Comparison of ENCODE assay signal across 1 cellular context in the genomic region with DNA sequence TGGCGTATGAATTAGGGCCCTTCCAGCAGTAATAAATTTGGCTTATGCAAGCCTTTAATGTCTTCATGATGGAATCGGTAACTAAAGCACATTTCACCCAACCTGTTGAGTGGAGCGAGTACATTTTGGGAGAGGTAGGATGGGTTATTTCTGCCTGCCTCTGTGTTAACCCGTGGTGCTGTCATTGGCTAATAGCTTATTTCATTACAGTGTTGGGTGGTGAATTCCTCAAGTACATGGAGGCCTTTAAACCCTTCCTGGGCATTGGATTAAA.
TF ChIP-seq lines count a peak whose summit lies in the region.

No MANE protein-coding gene starts in this region.

TF ChIP-seq in GM23338, 12 proteins besides CTCF, POLR2A, EP300 and RAD21 (continued from another document):
- no peak for TF ChIP-seq POLR2AphosphoS5 (IDR thresholded peaks at IDR 0.05; ENCODE audit: low read depth)
TF ChIP-seq in GM23338: peak in this region for 0.
